8 cellular contexts compared by ENCODE assay signal in genomic region chr10:100999742-101000601, GRCh38. TPM values are rescaled to one million over a fixed set of nuclear protein-coding genes. Genes with fewer than 3 reads are reported as not detected.
DNase-seq lines count a peak whose midpoint lies in the region; ATAC-seq, FAIRE-seq and TF ChIP-seq lines count a peak whose summit lies in the region.

Gene LZTS2 (plus strand): TSS chr10:100999808. CDS start chr10:101002539, 2,731 bp downstream.

- peak within 1 kb of the TSS; percentile 99 for H2AFZ ChIP-seq in Loucy (ENCODE audit: low read length)

- H4K20me1 ChIP-seq in Loucy (ENCODE audit: insufficient read depth, low read length, poor library complexity, severe bottlenecking), result peaks cover 4% of the 10 kb centered on the region

- H3K9ac ChIP-seq in Loucy (ENCODE audit: low read depth, low read length, poor library complexity, severe bottlenecking), result peak within 1 kb of the TSS; percentile 92

- H3K27me3 ChIP-seq in Loucy (ENCODE audit: insufficient read depth, low read length, poor library complexity, severe bottlenecking) (no peaks in the 10 kb centered on the region), bronchial epithelial cell (ENCODE audit: control insufficient read depth, insufficient read depth, low read length) (no peaks in the 10 kb centered on the region), kidney epithelial cell (ENCODE audit: control insufficient read depth, insufficient read depth, low read length) (no peaks in the 10 kb centered on the region)

- no peaks in the 10 kb centered on the region for H3K9me2 ChIP-seq in Loucy (replicated peaks; ENCODE audit: low read depth, low read length)

- DNase-seq in ELR (ENCODE audit: low read depth), result peak; percentile 59
- no peak for DNase-seq in bronchial epithelial cell (ENCODE audit: low read depth)
- no peak for DNase-seq in kidney epithelial cell (ENCODE audit: low read depth)
- no peak for DNase-seq in stimulated activated CD4-positive, alpha-beta T cell treated with anti-CD3 and anti-CD28 coated beads, Interleukin-15, amount 100 ng/mL, for 24 hours

- ATAC-seq in stimulated activated memory B cell treated with anti-CD40 and anti-IgM and Interleukin-4, amounts not matched to agents 10 μg/mL and 1 μg/mL and 100 μg/mL, for 72 hours, result no peak
- ATAC-seq in HG02938 (IDR thresholded peaks at IDR 0.05; ENCODE audit: unreplicated experiment) (no peak), GM18907 (IDR thresholded peaks at IDR 0.05; ENCODE audit: unreplicated experiment) (no peak)

- H3K9me3 Mint-ChIP-seq in stimulated activated memory B cell treated with anti-CD40 and anti-IgM and Interleukin-4, amounts not matched to agents 10 μg/mL and 1 μg/mL and 100 μg/mL, for 72 hours, result no peaks in the 10 kb centered on the region

- peaks cover 43% of the 10 kb centered on the region for H3K79me2 ChIP-seq in Loucy (ENCODE audit: insufficient read depth, low read length)

- peak within 1 kb of the TSS; percentile 98 for H3K4me2 ChIP-seq in Loucy (ENCODE audit: low read depth, low read length, poor library complexity, severe bottlenecking)

- H3K27ac Mint-ChIP-seq in stimulated activated memory B cell treated with anti-CD40 and anti-IgM and Interleukin-4, amounts not matched to agents 10 μg/mL and 1 μg/mL and 100 μg/mL, for 72 hours, result peak within 1 kb of the TSS; percentile 76

- no peaks in the 10 kb centered on the region for H3K9me3 ChIP-seq in Loucy (ENCODE audit: insufficient read depth, low read depth, low read length)

- H3K4me1 ChIP-seq in Loucy (ENCODE audit: insufficient read depth, low read length, poor library complexity, severe bottlenecking), result peaks cover 37% of the 10 kb centered on the region

- no peaks in the 10 kb centered on the region; the same call in 1 of the 2 replicates for H3K36me3 ChIP-seq in Loucy (ENCODE audit: insufficient read depth, low read length)
- H3K36me3 ChIP-seq in bronchial epithelial cell (ENCODE audit: control insufficient read depth, insufficient read depth, low read length), result peaks cover 15% of the 10 kb centered on the region
- H3K36me3 ChIP-seq in kidney epithelial cell (ENCODE audit: control insufficient read depth, insufficient read depth, low read length), result peaks cover 2% of the 10 kb centered on the region

- H3K4me3 Mint-ChIP-seq in stimulated activated memory B cell treated with anti-CD40 and anti-IgM and Interleukin-4, amounts not matched to agents 10 μg/mL and 1 μg/mL and 100 μg/mL, for 72 hours, result peak within 1 kb of the TSS; percentile 80

- no peaks in the 10 kb centered on the region for H3F3A ChIP-seq in Loucy (ENCODE audit: low read depth)

- TF ChIP-seq CTCF in Loucy (conservative IDR thresholded peaks at IDR 0.05; ENCODE audit: low read length) (no peak), bronchial epithelial cell (IDR thresholded peaks at IDR 0.05; ENCODE audit: insufficient read depth, low read length, severe bottlenecking) (no peak), kidney epithelial cell (IDR thresholded peaks at IDR 0.05; ENCODE audit: insufficient read depth, low read length, poor library complexity, severe bottlenecking) (no peak)

- H3K27me3 Mint-ChIP-seq in stimulated activated memory B cell treated with anti-CD40 and anti-IgM and Interleukin-4, amounts not matched to agents 10 μg/mL and 1 μg/mL and 100 μg/mL, for 72 hours, result no peaks in the 10 kb centered on the region

- peak within 1 kb of the TSS; percentile 91 for H3K4me3 ChIP-seq in Loucy (ENCODE audit: low read length, poor library complexity, severe bottlenecking)
- H3K4me3 ChIP-seq in bronchial epithelial cell (ENCODE audit: low read depth, low read length), result peak within 1 kb of the TSS; percentile 97
- H3K4me3 ChIP-seq in kidney epithelial cell (ENCODE audit: low read depth, low read length), result peak within 1 kb of the TSS; percentile 90

- H3K4me1 Mint-ChIP-seq in stimulated activated memory B cell treated with anti-CD40 and anti-IgM and Interleukin-4, amounts not matched to agents 10 μg/mL and 1 μg/mL and 100 μg/mL, for 72 hours, result peaks cover 29% of the 10 kb centered on the region

- no peaks in the 10 kb centered on the region for H3K36me3 Mint-ChIP-seq in stimulated activated memory B cell treated with anti-CD40 and anti-IgM and Interleukin-4, amounts not matched to agents 10 μg/mL and 1 μg/mL and 100 μg/mL, for 72 hours

- FAIRE-seq in bronchial epithelial cell (lab: Jason Lieb, UNC), result no peak

RNA-seq across cellular contexts. Expression of gene LZTS2, which starts in this region (rescaled TPM):
- total RNA-seq in bronchial epithelial cell (30.0 and 36.5 TPM in 2 replicates), kidney epithelial cell (118 and 125 TPM in 2 replicates)
